10 cellular contexts compared by ENCODE assay signal in genomic region chr7:29189743-29190201, GRCh38. TPM values are rescaled to one million over a fixed set of nuclear protein-coding genes. Genes with fewer than 3 reads are reported as not detected.
DNase-seq lines count a peak whose midpoint lies in the region; ATAC-seq and TF ChIP-seq lines count a peak whose summit lies in the region.
"Had no signal": no experiment of that assay in that cellular context is flagged by ENCODE, and none has a peak within 500 bp of the region (broad histone marks: within the 10 kb centered on the region; RNA-seq: fewer than 3 reads in every experiment).

No MANE protein-coding gene starts in this region.

- DNase-seq in NCI-H446 (lab: John Stamatoyannopoulos, UW) (peak; percentile 1 to 11), NCI-H446 treated with DMSO at 0.1 percent for 48 hours (lab: John Stamatoyannopoulos, UW) (no peak), PC-9 (peak in 1 of 2 experiments; percentile 35), left cardiac atrium (peak; percentile 63), prostate gland (ENCODE audit: low spot score) (peak; percentile 58)
- peak; percentile 57 for DNase-seq in activated naive CD4-positive, alpha-beta T cell treated with anti-CD3 and anti-CD28 coated beads, Interleukin-2, amount 10 ng/mL, durations not matched to agents 7 days and 5 days

- H3K4me3 ChIP-seq in KMS-11 (IDR thresholded peaks at IDR 0.05; ENCODE audit: insufficient read depth, low read depth, low read length) (no peak overlapping the region), PC-9 (no peak overlapping the region), prostate gland (no peak overlapping the region)
- H3K4me3 ChIP-seq: BLaER1 had no signal

- H3K4me2 ChIP-seq in KMS-11 (no peak overlapping the region), PC-9 (peak overlapping the region; percentile 53)
- H3K4me2 ChIP-seq: BLaER1 had no signal

- no peaks in the 10 kb centered on the region for H3K79me2 ChIP-seq in KMS-11 (ENCODE audit: insufficient read depth, low read depth)
- no peaks in the 10 kb centered on the region for H3K79me2 ChIP-seq in PC-9 (ENCODE audit: low read depth)

- H3K4me1 ChIP-seq in KMS-11 (ENCODE audit: low read depth, poor library complexity, severe bottlenecking) (peaks cover 5% of the 10 kb centered on the region), PC-9 (replicated peaks; ENCODE audit: insufficient read depth) (peaks cover 47% of the 10 kb centered on the region), prostate gland (replicated peaks) (no peaks in the 10 kb centered on the region)

- H3K27me3 ChIP-seq in KMS-11 (ENCODE audit: insufficient read depth, low read depth) (no peaks in the 10 kb centered on the region), PC-9 (ENCODE audit: insufficient read depth, low read depth) (no peaks in the 10 kb centered on the region), prostate gland (replicated peaks; ENCODE audit: insufficient read depth) (no peaks in the 10 kb centered on the region)

- no TSS peak for BruUV-seq in PC-9 (replicated peaks; lab: Mats Ljungman, UMichigan)

- TF ChIP-seq CTCF in KMS-11 (conservative IDR thresholded peaks at IDR 0.05; ENCODE audit: low read depth, low read length) (peak; percentile 92), PC-9 (conservative IDR thresholded peaks at IDR 0.05) (peak; percentile 77), prostate gland (IDR thresholded peaks at IDR 0.05) (peak; percentile 69 to 76 (median 75))

- H3K4me3 Mint-ChIP-seq in activated naive CD4-positive, alpha-beta T cell treated with anti-CD3 and anti-CD28 coated beads, Interleukin-2, amount 10 ng/mL, durations not matched to agents 7 days and 5 days = no peak overlapping the region

- H3K36me3 Mint-ChIP-seq in activated naive CD4-positive, alpha-beta T cell treated with anti-CD3 and anti-CD28 coated beads, Interleukin-2, amount 10 ng/mL, durations not matched to agents 7 days and 5 days = no peaks in the 10 kb centered on the region

- no peak for TF ChIP-seq POLR2A in prostate gland (IDR thresholded peaks at IDR 0.05)

- H2AFZ ChIP-seq in KMS-11 (ENCODE audit: low read depth) = no peak overlapping the region
- no peak overlapping the region for H2AFZ ChIP-seq in PC-9

- H3K9ac ChIP-seq in KMS-11 = no peak overlapping the region
- H3K9ac ChIP-seq: BLaER1 had no signal

- intact Hi-C loops in PC-9 (cut with micrococcal nuclease; ENCODE audit: unreplicated experiment) (loop anchor here (2.0 kb wide), 1 partner anchor 219 kb away; no protein-coding TSS in a partner anchor), left cardiac atrium (cut with DNase I) (loop anchor here (2.0 to 5.0 kb wide), 3 partner anchors 158 to 221 kb away; no protein-coding TSS in a partner anchor), prostate gland (cut with DNase I) (loop anchor here (10.0 kb wide), 1 partner anchor 155 kb away; no protein-coding TSS in a partner anchor)

- no peak overlapping the region for H3K27ac Mint-ChIP-seq in activated naive CD4-positive, alpha-beta T cell treated with anti-CD3 and anti-CD28 coated beads, Interleukin-2, amount 10 ng/mL, durations not matched to agents 7 days and 5 days

- WGBS in prostate gland = 11% methylated on average over 16 of the region's 16 CpGs

- CTCF ChIA-PET in PC-9 (lab: Charles Lee) = interaction anchor here (0.6 to 0.7 kb wide), 2 partner anchors 33 to 220 kb away, joined by 3 read pairs; no protein-coding TSS in a partner anchor
- CTCF ChIA-PET in activated naive CD4-positive, alpha-beta T cell treated with anti-CD3 and anti-CD28 coated beads, Interleukin-2, amount 10 ng/mL, durations not matched to agents 7 days and 5 days (lab: Charles Lee) = interaction anchor here (0.6 to 4.2 kb wide), 24 partner anchors 9 to 268 kb away, joined by 3 to 56 read pairs (median 3); no protein-coding TSS in a partner anchor

- peak; percentile 38 to 72 for ATAC-seq in left cardiac atrium
- ATAC-seq in GM21717 (IDR thresholded peaks at IDR 0.05; ENCODE audit: unreplicated experiment) = no peak

- H3K27ac ChIP-seq in KMS-11 (no peak overlapping the region), PC-9 (peak overlapping the region; percentile 61), prostate gland (no peak overlapping the region)
- H3K27ac ChIP-seq: BLaER1, epithelial cell of prostate had no signal

- no peaks in the 10 kb centered on the region for H3K9me3 Mint-ChIP-seq in activated naive CD4-positive, alpha-beta T cell treated with anti-CD3 and anti-CD28 coated beads, Interleukin-2, amount 10 ng/mL, durations not matched to agents 7 days and 5 days

- H3K4me1 Mint-ChIP-seq in activated naive CD4-positive, alpha-beta T cell treated with anti-CD3 and anti-CD28 coated beads, Interleukin-2, amount 10 ng/mL, durations not matched to agents 7 days and 5 days = peaks cover 4% of the 10 kb centered on the region

- H3K36me3 ChIP-seq in KMS-11 (ENCODE audit: insufficient read depth) (no peaks in the 10 kb centered on the region), PC-9 (ENCODE audit: low read depth) (no peaks in the 10 kb centered on the region), prostate gland (no peaks in the 10 kb centered on the region)
- H3K36me3 ChIP-seq: BLaER1 had no signal

- no peaks in the 10 kb centered on the region for H3K9me3 ChIP-seq in PC-9 (ENCODE audit: insufficient read depth, low read depth)
- no peaks in the 10 kb centered on the region for H3K9me3 ChIP-seq in prostate gland
- H3K9me3 ChIP-seq: BLaER1 had no signal

- H3K9me2 ChIP-seq in PC-9 (ENCODE audit: insufficient read depth) = no peaks in the 10 kb centered on the region

- H3K27me3 Mint-ChIP-seq in activated naive CD4-positive, alpha-beta T cell treated with anti-CD3 and anti-CD28 coated beads, Interleukin-2, amount 10 ng/mL, durations not matched to agents 7 days and 5 days = peaks cover 64% of the 10 kb centered on the region

- POLR2A ChIA-PET in PC-9 (lab: Charles Lee; ENCODE audit: unreplicated experiment) = interaction anchor here (0.5 to 0.6 kb wide), 2 partner anchors 94 to 839 kb away, joined by 4 to 14 read pairs; no protein-coding TSS in a partner anchor

- peaks cover 35% of the 10 kb centered on the region for H3F3A ChIP-seq in PC-9 (ENCODE audit: insufficient read depth, low read depth)

- H4K20me1 ChIP-seq in KMS-11 (ENCODE audit: insufficient read depth) (no peaks in the 10 kb centered on the region), PC-9 (ENCODE audit: insufficient read depth) (no peaks in the 10 kb centered on the region)
- H4K20me1 ChIP-seq: BLaER1 had no signal

RNA-seq across cellular contexts. Expression of gene CHN2, which starts 4.8 kb away (rescaled TPM):
- total RNA-seq in PC-9 (2021) (not detected in 2 replicates), left cardiac atrium (1 to 10 TPM; 4.1 to 4.8 TPM), prostate gland (10 to 100 TPM in 1 of 2 donors, 1 to 10 TPM in 1; 7.0 to 29.1 TPM)

RNA-seq across cellular contexts. Expression of gene CPVL, which starts 43.4 kb away (rescaled TPM):
- total RNA-seq in PC-9 (2021) (0.28 TPM in 1 of 2 replicates, not detected in the other), left cardiac atrium (10 to 100 TPM; 12.8 to 15.3 TPM), prostate gland (10 to 100 TPM in 1 of 2 donors, 1 to 10 TPM in 1; 4.7 to 48.3 TPM)
